In genomic region chr9:134390537-134390936, GRCh38 we compare ENCODE assay signal across 8 cellular contexts.
DNase-seq lines count a peak whose midpoint lies in the region; ATAC-seq and TF ChIP-seq lines count a peak whose summit lies in the region.

No MANE protein-coding gene starts in this region.

- TF ChIP-seq CTCF in gastroesophageal sphincter (IDR thresholded peaks at IDR 0.05) (no peak), PC-9 (conservative IDR thresholded peaks at IDR 0.05) (no peak)

- no peaks in the 10 kb centered on the region; the same call in 1 of the 2 replicates for H3F3A ChIP-seq in PC-9 (ENCODE audit: insufficient read depth, low read depth)

- no peak overlapping the region for H2AFZ ChIP-seq in PC-9

- no peak overlapping the region for H3K56ac ChIP-seq in mesendoderm (ENCODE audit: low read length)

- intact Hi-C loops in PC-9 (cut with micrococcal nuclease; ENCODE audit: unreplicated experiment) = no loop called here

- H3K36me3 Mint-ChIP-seq in central memory CD8-positive, alpha-beta T cell (ENCODE audit: insufficient read depth) = peaks cover 26% of the 10 kb centered on the region

- ATAC-seq in GM21515 (IDR thresholded peaks at IDR 0.05; ENCODE audit: unreplicated experiment) = peak; percentile 18
- ATAC-seq in central memory CD8-positive, alpha-beta T cell (replicated peaks; ENCODE audit: extremely low read depth, poor library complexity, severe bottlenecking) = peak; percentile 57
- peak; percentile 77 for ATAC-seq in stimulated activated naive CD8-positive, alpha-beta T cell treated with anti-CD3 and anti-CD28 coated beads, Interleukin-15, Interleukin-2, amounts not matched to agents 100 U/mL and 50 U/mL, for 24 hours
- ATAC-seq in gastroesophageal sphincter = no peak

- no peak overlapping the region for H3K23ac ChIP-seq in mesendoderm (ENCODE audit: low read length)

- H3K4me1 Mint-ChIP-seq in central memory CD8-positive, alpha-beta T cell = peaks cover 49% of the 10 kb centered on the region

- no peaks in the 10 kb centered on the region for H3K9me2 ChIP-seq in PC-9 (ENCODE audit: insufficient read depth)

- peaks cover 0 to 98% (median 77%) of the 10 kb centered on the region in 3 donors for H3K4me1 ChIP-seq in gastroesophageal sphincter
- no peaks in the 10 kb centered on the region for H3K4me1 ChIP-seq in mesendoderm (ENCODE audit: control insufficient read depth, low read depth, low read length)
- H3K4me1 ChIP-seq in PC-9 (replicated peaks; ENCODE audit: insufficient read depth) = no peaks in the 10 kb centered on the region

- H4K8ac ChIP-seq in mesendoderm (ENCODE audit: low read depth, low read length) = no peak overlapping the region

- H3K4me2 ChIP-seq in mesendoderm (ENCODE audit: low read length) (no peak overlapping the region), PC-9 (no peak overlapping the region)

- BruUV-seq in PC-9 (replicated peaks; lab: Mats Ljungman, UMichigan) = no TSS peak

- CTCF ChIA-PET in PC-9 (lab: Charles Lee) = no interaction called here

- H3K27ac ChIP-seq in gastroesophageal sphincter = peak overlapping the region in 1 of 4 donors; percentile 82
- H3K27ac ChIP-seq in mesendoderm (ENCODE audit: low read depth, low read length) = no peak overlapping the region
- no peak overlapping the region for H3K27ac ChIP-seq in PC-9

- H3K79me1 ChIP-seq in mesendoderm (ENCODE audit: low read length) = peaks cover 22% of the 10 kb centered on the region

- no peak for TF ChIP-seq EP300 in gastroesophageal sphincter (IDR thresholded peaks at IDR 0.05)

- H3K4ac ChIP-seq in mesendoderm (ENCODE audit: low read depth, low read length) = no peak overlapping the region

- H2AK5ac ChIP-seq in mesendoderm (ENCODE audit: low read length) = no peak overlapping the region

- H2BK5ac ChIP-seq in mesendoderm (ENCODE audit: low read length) = no peak overlapping the region

- H3K9me3 ChIP-seq in gastroesophageal sphincter (no peaks in the 10 kb centered on the region), PC-9 (ENCODE audit: insufficient read depth, low read depth) (no peaks in the 10 kb centered on the region)

- H3K27me3 ChIP-seq in gastroesophageal sphincter (no peaks in the 10 kb centered on the region), mesendoderm (ENCODE audit: insufficient read depth, low read length, poor library complexity) (no peaks in the 10 kb centered on the region), PC-9 (ENCODE audit: insufficient read depth, low read depth) (no peaks in the 10 kb centered on the region)

- no peak overlapping the region for H2BK120ac ChIP-seq in mesendoderm (ENCODE audit: low read depth, low read length)

- no peak for TF ChIP-seq POLR2A in gastroesophageal sphincter (IDR thresholded peaks at IDR 0.05)

- peaks cover 6% of the 10 kb centered on the region for H3K9me3 Mint-ChIP-seq in central memory CD8-positive, alpha-beta T cell

- H4K20me1 ChIP-seq in PC-9 (ENCODE audit: insufficient read depth) = peaks cover 14% of the 10 kb centered on the region

- H3K36me3 ChIP-seq in gastroesophageal sphincter (no peaks in the 10 kb centered on the region), mesendoderm (ENCODE audit: control insufficient read depth, insufficient read depth, low read length) (no peaks in the 10 kb centered on the region), PC-9 (ENCODE audit: low read depth) (no peaks in the 10 kb centered on the region)

- no peak overlapping the region for H3K9ac ChIP-seq in mesendoderm (ENCODE audit: low read length)

- POLR2A ChIA-PET in PC-9 (lab: Charles Lee; ENCODE audit: unreplicated experiment) = no interaction called here

- peak overlapping the region; percentile 74 for H3K4me3 Mint-ChIP-seq in central memory CD8-positive, alpha-beta T cell

- H4K5ac ChIP-seq in mesendoderm (ENCODE audit: low read length) = no peak overlapping the region

- H3K4me3 ChIP-seq in gastroesophageal sphincter (no peak overlapping the region), mesendoderm (ENCODE audit: low read length) (no peak overlapping the region), PC-9 (no peak overlapping the region)

- no peaks in the 10 kb centered on the region for H3K27me3 Mint-ChIP-seq in central memory CD8-positive, alpha-beta T cell

- 100% methylated on average over 1 of the region's 17 CpGs; no CpG with 5 or more reads in 1 of the 2 donors for WGBS in gastroesophageal sphincter (ENCODE audit: low coverage in 1 of 2), 2 donors
- no CpG with 5 or more reads among the region's 17 CpGs for WGBS in mesendoderm (ENCODE audit: extremely low coverage, insufficient coverage, low lambda C conversion rate)

- DNase-seq in T-helper 2 cell = peak; percentile 46 to 89 (median 72)
- DNase-seq in central memory CD8-positive, alpha-beta T cell (ENCODE audit: low spot score in 2 of 2) = peak; percentile 54 to 79
- peak; percentile 88 for DNase-seq in stimulated activated naive CD8-positive, alpha-beta T cell treated with anti-CD3 and anti-CD28 coated beads, Interleukin-15, Interleukin-2, amounts not matched to agents 100 U/mL and 50 U/mL, for 24 hours
- no peak for DNase-seq in mesendoderm
- DNase-seq in PC-9 = no peak
- no peak for DNase-seq in DMS153 (lab: John Stamatoyannopoulos, UW)

- H3K18ac ChIP-seq in mesendoderm (ENCODE audit: low read length) = no peak overlapping the region

- H3K27ac Mint-ChIP-seq in central memory CD8-positive, alpha-beta T cell (ENCODE audit: low read depth) = peak overlapping the region; percentile 82

- peaks cover 8% of the 10 kb centered on the region for H3K79me2 ChIP-seq in mesendoderm (ENCODE audit: control insufficient read depth, insufficient read depth, low read length)
- peaks cover 97% of the 10 kb centered on the region for H3K79me2 ChIP-seq in PC-9 (ENCODE audit: low read depth)

- no peak overlapping the region for H2BK15ac ChIP-seq in mesendoderm (replicated peaks; ENCODE audit: low read depth)

Comparison
In these comparisons a context has a peak if more than half of its experiments do, and no peak if none do; other contexts are left out.
1. DNase-seq: peak in T-helper 2 cell (5 of 5), central memory CD8-positive, alpha-beta T cell (2 of 2) and stimulated activated naive CD8-positive, alpha-beta T cell treated with anti-CD3 and anti-CD28 coated beads, Interleukin-15, Interleukin-2, amounts not matched to agents 100 U/mL and 50 U/mL, for 24 hours (single experiment); none in mesendoderm (single experiment), PC-9 (0 of 2) and DMS153 (single experiment).